ENCODE assay signal across 20 cellular contexts in genomic region chr15:61653110-61653509, GRCh38.
A peak's percentile ranks its signal among the peaks of the same experiment; 100 is the strongest.
DNase-seq lines count a peak whose midpoint lies in the region; ATAC-seq and TF ChIP-seq lines count a peak whose summit lies in the region.
"Had no signal": no experiment of that assay in that cellular context is flagged by ENCODE, and none has a peak within 500 bp of the region (broad histone marks: within the 10 kb centered on the region; RNA-seq: fewer than 3 reads in every experiment).

No MANE protein-coding gene starts in this region.

- H3K27ac ChIP-seq in mesendoderm (ENCODE audit: low read depth, low read length) (no peak overlapping the region), aorta (ENCODE audit: low read depth in 1 of 2, low read length in 2 of 2) (no peak overlapping the region)
- H3K27ac ChIP-seq: 22Rv1, pancreas had no signal

- no peaks in the 10 kb centered on the region for H3K79me2 ChIP-seq in mesendoderm (ENCODE audit: control insufficient read depth, insufficient read depth, low read length)

- TF ChIP-seq POLR2A in lower leg skin (IDR thresholded peaks at IDR 0.05): no peak

- H3K27me3 ChIP-seq in mesendoderm (ENCODE audit: insufficient read depth, low read length, poor library complexity): no peaks in the 10 kb centered on the region
- no peaks in the 10 kb centered on the region for H3K27me3 ChIP-seq in aorta (ENCODE audit: control insufficient read depth in 1 of 2, insufficient read depth in 2 of 2, low read length in 1 of 2)
- H3K27me3 ChIP-seq: pancreas, tibial nerve had no signal

- no peak overlapping the region for H3K56ac ChIP-seq in mesendoderm (ENCODE audit: low read length)

- DNase-seq in Right ventricle myocardium inferior (ENCODE audit: missing footprints): no peak
- no peak for DNase-seq in cardiac septum (ENCODE audit: low spot score)
- peak; percentile 62 for DNase-seq in fibroblast of mammary gland (ENCODE audit: low read depth)
- peak; percentile 64 for DNase-seq in mesendoderm
- DNase-seq in aorta: peak in 1 of 2 donors; percentile 56
- DNase-seq in lower leg skin (ENCODE audit: low spot score in 2 of 2): no peak
- DNase-seq in NCI-H345 treated with DMSO at 0.1 percent for 48 hours (lab: John Stamatoyannopoulos, UW; ENCODE audit: unreplicated experiment): no peak
- DNase-seq: activated B cell treated with CpG ODN at 0.5 μM for 24 hours; activated CD8-positive, alpha-beta T cell treated with anti-CD3 and anti-CD28 coated beads, Interleukin-2, amount 10 ng/mL, durations not matched to agents 7 days and 5 days; activated T-cell treated with anti-CD3 and anti-CD28 coated beads, Interleukin-2, amount 50 U/mL, for 48 hours; DMS 273 treated with DMSO at 0.1 percent for 48 hours; GOT3; hypothalamus; KG1; NK-92 treated with Interleukin-12 subunit alpha and Interleukin-12 subunit beta, amount 100 ng/mL, for 24 hours; pancreas had no signal

- ATAC-seq in Right ventricle myocardium inferior (peak; percentile 78), aorta (ENCODE audit: low FRiP score) (peak; percentile 47), GM19452 (IDR thresholded peaks at IDR 0.05; ENCODE audit: unreplicated experiment) (no peak)
- ATAC-seq: activated CD8-positive, alpha-beta T cell treated with anti-CD3 and anti-CD28 coated beads, Interleukin-2, amount 10 ng/mL, durations not matched to agents 7 days and 5 days; activated naive CD4-positive, alpha-beta T cell treated with anti-CD3 and anti-CD28 coated beads, Interleukin-2, amount 50 U/mL, for 72 hours had no signal

- H4K5ac ChIP-seq in mesendoderm (ENCODE audit: low read length): no peak overlapping the region

- H3K4me1 ChIP-seq in mesendoderm (ENCODE audit: control insufficient read depth, low read depth, low read length) (no peaks in the 10 kb centered on the region), aorta (ENCODE audit: control insufficient read depth in 1 of 2, insufficient read depth in 2 of 2, low read length in 2 of 2) (no peaks in the 10 kb centered on the region)
- H3K4me1 ChIP-seq: pancreas had no signal

- intact Hi-C loops in Right ventricle myocardium inferior (cut with DNase I) (no loop called here), cardiac septum (cut with DNase I) (no loop called here), aorta (cut with DNase I) (no loop called here), lower leg skin (cut with DNase I; ENCODE audit: low total_unique reads) (no loop called here)

- no peak overlapping the region for H2BK120ac ChIP-seq in mesendoderm (ENCODE audit: low read depth, low read length)

- H3K36me3 ChIP-seq in mesendoderm (ENCODE audit: control insufficient read depth, insufficient read depth, low read length) (no peaks in the 10 kb centered on the region), aorta (ENCODE audit: control insufficient read depth in 1 of 2, insufficient read depth in 2 of 2, low read length in 1 of 2) (no peaks in the 10 kb centered on the region)
- H3K36me3 ChIP-seq: pancreas, tibial nerve had no signal

- no peak overlapping the region for H2BK15ac ChIP-seq in mesendoderm (replicated peaks; ENCODE audit: low read depth)

- H3K79me1 ChIP-seq in mesendoderm (ENCODE audit: low read length): no peaks in the 10 kb centered on the region

- no peaks in the 10 kb centered on the region for H3K9me3 ChIP-seq in aorta (ENCODE audit: control insufficient read depth, low read length)
- H3K9me3 ChIP-seq: pancreas, tibial nerve had no signal

- no peak overlapping the region for H3K9ac ChIP-seq in mesendoderm (ENCODE audit: low read length)

- H2BK5ac ChIP-seq in mesendoderm (ENCODE audit: low read length): no peak overlapping the region

- H4K8ac ChIP-seq in mesendoderm (ENCODE audit: low read depth, low read length): no peak overlapping the region

- H3K23ac ChIP-seq in mesendoderm (ENCODE audit: low read length): no peak overlapping the region

- TF ChIP-seq CTCF in fibroblast of mammary gland (conservative IDR thresholded peaks at IDR 0.05; ENCODE audit: control insufficient read depth, insufficient read depth, low read depth, low read length) (no peak), lower leg skin (IDR thresholded peaks at IDR 0.05) (no peak)

- H3K4me3 ChIP-seq in fibroblast of mammary gland (ENCODE audit: control insufficient read depth, low read depth, low read length) (no peak overlapping the region), mesendoderm (ENCODE audit: low read length) (no peak overlapping the region), aorta (ENCODE audit: low read length in 2 of 2) (no peak overlapping the region), lower leg skin (ENCODE audit: low read depth, poor library complexity, severe bottlenecking) (no peak overlapping the region)
- H3K4me3 ChIP-seq: pancreas had no signal

- no CpG with 5 or more reads among the region's 9 CpGs for WGBS in mesendoderm (ENCODE audit: extremely low coverage, insufficient coverage, low lambda C conversion rate)
- 56 to 68% methylated on average over 9 of the region's 9 CpGs for WGBS in aorta, 2 donors
- 67 to 75% methylated on average over 9 of the region's 9 CpGs for WGBS in lower leg skin, 2 donors

- H3K4ac ChIP-seq in mesendoderm (ENCODE audit: low read depth, low read length): no peak overlapping the region

- no peak overlapping the region for H2AK5ac ChIP-seq in mesendoderm (ENCODE audit: low read length)

- H3K18ac ChIP-seq in mesendoderm (ENCODE audit: low read length): no peak overlapping the region

- H3K4me2 ChIP-seq in mesendoderm (ENCODE audit: low read length): no peak overlapping the region

Comparison
In these comparisons a context has a peak if more than half of its experiments do, and no peak if none do; other contexts are left out.
1. DNase-seq: peak in fibroblast of mammary gland (single experiment) and mesendoderm (single experiment); none in Right ventricle myocardium inferior (single experiment), cardiac septum (single experiment), lower leg skin (0 of 2) and NCI-H345 treated with DMSO at 0.1 percent for 48 hours (single experiment).